ENCODE assay signal across 20 cellular contexts in genomic region chr17:19348806-19349205, GRCh38. TPM values are rescaled to one million over a fixed set of nuclear protein-coding genes. Genes with fewer than 3 reads are reported as not detected.
DNase-seq lines count a peak whose midpoint lies in the region; ATAC-seq, FAIRE-seq and TF ChIP-seq lines count a peak whose summit lies in the region.
"Had no signal": no experiment of that assay in that cellular context is flagged by ENCODE, and none has a peak within 500 bp of the region (broad histone marks: within the 10 kb centered on the region; RNA-seq: fewer than 3 reads in every experiment).

No MANE protein-coding gene starts in this region.

- no peak for TF ChIP-seq RAD21 in IMR-90 (IDR thresholded peaks at IDR 0.05; ENCODE audit: low read length)

- H3K9me3 Mint-ChIP-seq in CD14-positive monocyte = no peaks in the 10 kb centered on the region
- H3K9me3 Mint-ChIP-seq: CD4-positive, CD25-positive, alpha-beta regulatory T cell had no signal

- H3K79me1 ChIP-seq in IMR-90 (ENCODE audit: low read depth in 1 of 2, low read length in 2 of 2) = peaks cover 0 to 4% of the 10 kb centered on the region in 2 experiments; a peak in 1 of 4 replicates

- intact Hi-C loops in CD14-positive monocyte (cut with micrococcal nuclease) (no loop called here), IMR-90 (cut with micrococcal nuclease) (no loop called here), esophagus squamous epithelium (cut with DNase I) (no loop called here), sigmoid colon (cut with DNase I) (no loop called here)

- H3K4me3 ChIP-seq in IMR-90 (ENCODE audit: insufficient read depth, low read depth, low read length) = no peak overlapping the region
- H3K4me3 ChIP-seq in esophagus squamous epithelium = no peak overlapping the region
- no peak overlapping the region for H3K4me3 ChIP-seq in sigmoid colon

- dilution Hi-C loops in IMR-90 (cut with HindIII; ENCODE audit: low sequenced_read_pairs, unreplicated experiment) = no loop called here

- TF ChIP-seq EP300 in sigmoid colon (IDR thresholded peaks at IDR 0.05) = no peak

- no peak overlapping the region for H3K9ac ChIP-seq in IMR-90 (ENCODE audit: low read depth, low read length)
- H3K9ac ChIP-seq: KMS-11 had no signal

- H3K27ac ChIP-seq in IMR-90 (ENCODE audit: insufficient read depth, low read length) = no peak overlapping the region
- peak overlapping the region; percentile 35 to 93 (median 77) for H3K27ac ChIP-seq in esophagus squamous epithelium
- H3K27ac ChIP-seq in sigmoid colon = no peak overlapping the region
- H3K27ac ChIP-seq: KMS-11 had no signal

- H3K18ac ChIP-seq in IMR-90 (ENCODE audit: low read depth, low read length) = no peak overlapping the region

- peaks cover 16% of the 10 kb centered on the region for H3K9me1 ChIP-seq in IMR-90 (ENCODE audit: insufficient read depth, low read length)

- H2BK20ac ChIP-seq in IMR-90 (ENCODE audit: low read depth, low read length) = no peak overlapping the region

- H3K56ac ChIP-seq in IMR-90 (ENCODE audit: extremely low read depth, insufficient read depth, low read length) = no peak overlapping the region

- FAIRE-seq in GM12891 (lab: Jason Lieb, UNC) = no peak
- FAIRE-seq: HepG2 had no signal

- H3K4me1 ChIP-seq in IMR-90 (ENCODE audit: control insufficient read depth, insufficient read depth, low read length) = peaks cover 17% of the 10 kb centered on the region
- H3K4me1 ChIP-seq in esophagus squamous epithelium = peaks cover 28 to 59% (median 30%) of the 10 kb centered on the region in 3 donors
- H3K4me1 ChIP-seq in sigmoid colon = peaks cover 0 to 31% (median 24%) of the 10 kb centered on the region in 4 donors

- no peaks in the 10 kb centered on the region for H3K4me1 Mint-ChIP-seq in CD14-positive monocyte
- H3K4me1 Mint-ChIP-seq: CD4-positive, CD25-positive, alpha-beta regulatory T cell had no signal

- in situ Hi-C loops in IMR-90 (cut with MboI; ENCODE audit: low sequenced_read_pairs) = no loop called here

- H3K4ac ChIP-seq in IMR-90 (ENCODE audit: low read depth, low read length) = no peak overlapping the region

- peak overlapping the region; percentile 43 for H2AK5ac ChIP-seq in IMR-90 (ENCODE audit: low read depth, low read length)

- no peak overlapping the region for H2BK15ac ChIP-seq in IMR-90 (ENCODE audit: low read depth, low read length)

- H3K27me3 Mint-ChIP-seq in CD14-positive monocyte (ENCODE audit: low read depth in 3 of 3) = peaks cover 2 to 22% (median 6%) of the 10 kb centered on the region in 3 donors

- H3K23ac ChIP-seq in IMR-90 (ENCODE audit: low read depth, low read length) = no peak overlapping the region

- H4K8ac ChIP-seq in IMR-90 (ENCODE audit: low read depth in 2 of 2, low read length in 2 of 2) = no peak overlapping the region

- 100% methylated on average over 1 of the region's 9 CpGs; no CpG with 5 or more reads in 1 of the 2 experiments for WGBS in IMR-90 (ENCODE audit: extremely low coverage in 2 of 2, insufficient read length in 1 of 2), 2 experiments
- 87 to 93% methylated on average over 4 to 9 of the region's 9 CpGs for WGBS in esophagus squamous epithelium, 2 donors
- WGBS in sigmoid colon, 2 donors = 90 to 93% methylated on average over 9 of the region's 9 CpGs

- ATAC-seq in IMR-90 (ENCODE audit: low read depth) = no peak
- ATAC-seq in HG03469 (IDR thresholded peaks at IDR 0.05; ENCODE audit: unreplicated experiment) = no peak
- ATAC-seq: HepG2 had no signal

- H3K9me3 ChIP-seq in IMR-90 (ENCODE audit: control insufficient read depth, insufficient read depth, low read length) (no peaks in the 10 kb centered on the region), esophagus squamous epithelium (no peaks in the 10 kb centered on the region), sigmoid colon (no peaks in the 10 kb centered on the region)
- H3K9me3 ChIP-seq: Caco-2 had no signal

- H4K91ac ChIP-seq in IMR-90 (ENCODE audit: insufficient read depth, low read depth, low read length) = no peak overlapping the region

- H4K5ac ChIP-seq in IMR-90 (ENCODE audit: low read depth, low read length) = no peak overlapping the region

- POLR2A ChIA-PET in IMR-90 (lab: Charles Lee; ENCODE audit: unreplicated experiment) = no interaction called here

- no peak overlapping the region for H3K4me3 Mint-ChIP-seq in CD14-positive monocyte
- H3K4me3 Mint-ChIP-seq: CD4-positive, CD25-positive, alpha-beta regulatory T cell had no signal

- peaks cover 5% of the 10 kb centered on the region; the same call in 1 of the 2 replicates for H4K20me1 ChIP-seq in IMR-90 (ENCODE audit: insufficient read depth, low read length)

- BruUV-seq in IMR-90 (replicated peaks; lab: Mats Ljungman, UMichigan) = no TSS peak

- H3K27ac Mint-ChIP-seq in CD14-positive monocyte = no peak overlapping the region
- H3K27ac Mint-ChIP-seq: CD4-positive, CD25-positive, alpha-beta regulatory T cell had no signal

- H3K36me3 ChIP-seq in IMR-90 (ENCODE audit: control insufficient read depth, insufficient read depth, low read length) (no peaks in the 10 kb centered on the region), esophagus squamous epithelium (no peaks in the 10 kb centered on the region), sigmoid colon (no peaks in the 10 kb centered on the region)

- no peak overlapping the region for H2BK5ac ChIP-seq in IMR-90 (ENCODE audit: low read depth, low read length, poor library complexity, severe bottlenecking)

- CTCF ChIA-PET in IMR-90 (lab: Yijun Ruan, JAX) = interaction anchor here (0.7 kb wide), 1 partner anchor 99 kb away, joined by 10 read pairs; no protein-coding TSS in a partner anchor

- DNase-seq in CD14-positive monocyte (ENCODE audit: low spot score) (peak; percentile 10), IMR-90 (no peak), esophagus squamous epithelium (lab: John Stamatoyannopoulos, UW) (no peak), sigmoid colon (peak; percentile 58), T-helper 1 cell (no peak), inferior parietal cortex (ENCODE audit: extremely low spot score) (no peak), GM12891 (ENCODE audit: insufficient read length, low spot score) (no peak)
- DNase-seq: CD4-positive, CD25-positive, alpha-beta regulatory T cell; EL; NCI-H1436 treated with DMSO at 0.1 percent for 48 hours; NCI-H2029 treated with DMSO at 0.1 percent for 48 hours; NCI-H2171 treated with DMSO at 0.1 percent for 48 hours; NCI-H446 treated with DMSO at 0.1 percent for 48 hours; OCI-M1; RPMI8226 had no signal

- TF ChIP-seq POLR2A in IMR-90 (IDR thresholded peaks at IDR 0.05; ENCODE audit: low read depth, low read length) = no peak
- no peak for TF ChIP-seq POLR2A in esophagus squamous epithelium (IDR thresholded peaks at IDR 0.05)
- TF ChIP-seq POLR2A in sigmoid colon (IDR thresholded peaks at IDR 0.05) = no peak
- no peak for TF ChIP-seq POLR2A in GM12891 (IDR thresholded peaks at IDR 0.05; ENCODE audit: low read depth, low read length)

- H2AK9ac ChIP-seq in IMR-90 (replicated peaks; ENCODE audit: low read depth, low read length, poor library complexity) = peak overlapping the region; percentile 61

- H3K14ac ChIP-seq in IMR-90 (replicated peaks; ENCODE audit: low read depth, low read length) = no peak overlapping the region

- H2BK120ac ChIP-seq in IMR-90 (ENCODE audit: low read depth, low read length) = no peak overlapping the region

- TF ChIP-seq CTCF in CD14-positive monocyte (IDR thresholded peaks at IDR 0.05) (no peak), IMR-90 (conservative IDR thresholded peaks at IDR 0.05; ENCODE audit: low read depth, low read length) (no peak), esophagus squamous epithelium (IDR thresholded peaks at IDR 0.05) (no peak), sigmoid colon (IDR thresholded peaks at IDR 0.05) (no peak)

- peak overlapping the region; percentile 14 for H2AFZ ChIP-seq in IMR-90 (replicated peaks; ENCODE audit: low read length, poor library complexity)

- H3K36me3 Mint-ChIP-seq in CD14-positive monocyte = no peaks in the 10 kb centered on the region
- H3K36me3 Mint-ChIP-seq: CD4-positive, CD25-positive, alpha-beta regulatory T cell had no signal

- no peak overlapping the region for H3K4me2 ChIP-seq in IMR-90 (ENCODE audit: low read depth, low read length)
- H3K4me2 ChIP-seq: KMS-11 had no signal

- H3K27me3 ChIP-seq in IMR-90 (ENCODE audit: control insufficient read depth, insufficient read depth, low read length) (no peaks in the 10 kb centered on the region), esophagus squamous epithelium (no peaks in the 10 kb centered on the region), sigmoid colon (no peaks in the 10 kb centered on the region)

TF ChIP-seq in IMR-90, 13 proteins besides CTCF, POLR2A, EP300 and RAD21 (continues in another document):
- no peak for TF ChIP-seq BHLHE40 (IDR thresholded peaks at IDR 0.05; ENCODE audit: low read depth, low read length)

TF ChIP-seq in GM12891, 5 proteins besides CTCF, POLR2A, EP300 and RAD21:
- no peak for TF ChIP-seq POLR2AphosphoS5 (IDR thresholded peaks at IDR 0.05; ENCODE audit: low read depth, low read length)
TF ChIP-seq in GM12891: peak in this region for 0.

RNA-seq across cellular contexts. Expression of gene B9D1, which starts 13.7 kb away (rescaled TPM):
- polyA plus RNA-seq in CD14-positive monocyte (not detected), IMR-90 (2012; rRNA removed) (43.8 and 54.9 TPM in 2 replicates), sigmoid colon (10 to 100 TPM in 1 of 3 donors, 1 to 10 TPM in 2; 6.6 to 12.1 (median 6.9) TPM)
- total RNA-seq in IMR-90 (2012; rRNA removed) (23.3 and 42.5 TPM in 2 replicates), esophagus squamous epithelium (10 to 100 TPM in 3 of 4 donors, 1 to 10 TPM in 1; 9.2 to 24.5 (median 13.0) TPM), sigmoid colon (10 to 100 TPM; 15.2 to 22.4 (median 16.0) TPM)
- polyA plus RNA-seq in IMR-90 (2012; cell fraction: cytosol; rRNA removed) = 53.7 and 71.4 TPM in 2 replicates
- 30.7 and 46.9 TPM in 2 replicates for polyA plus RNA-seq in IMR-90 (2012; cell fraction: nucleus; rRNA removed; ENCODE audit: low replicate concordance)
- polyA plus RNA-seq in GM12891 (2012; ENCODE audit: low read depth, missing spikeins) = 15.3 TPM

RNA-seq across cellular contexts. Expression of gene MAPK7, which starts 29.5 kb away (rescaled TPM):
- polyA plus RNA-seq in CD14-positive monocyte (1 to 10 TPM; 9.3 to 10.0 TPM), IMR-90 (2012; rRNA removed) (20.7 and 25.4 TPM in 2 replicates), sigmoid colon (10 to 100 TPM; 18.3 to 35.9 (median 22.8) TPM)
- total RNA-seq in IMR-90 (2012; rRNA removed) (6.4 and 9.7 TPM in 2 replicates), esophagus squamous epithelium (10 to 100 TPM; 22.6 to 39.7 (median 28.1) TPM), sigmoid colon (10 to 100 TPM; 22.4 to 45.7 (median 29.5) TPM)
- 31.6 and 31.9 TPM in 2 replicates for polyA plus RNA-seq in IMR-90 (2012; cell fraction: cytosol; rRNA removed)
- 48.2 and 94.1 TPM in 2 replicates for polyA plus RNA-seq in IMR-90 (2012; cell fraction: nucleus; rRNA removed; ENCODE audit: low replicate concordance)
- polyA plus RNA-seq in GM12891 (2012; ENCODE audit: low read depth, missing spikeins) = 7.9 TPM

RNA-seq across cellular contexts. Expression of gene MFAP4, which starts 38.2 kb away (rescaled TPM):
- polyA plus RNA-seq in CD14-positive monocyte (under 1 TPM; 0.12 to 0.73 TPM), IMR-90 (2012; rRNA removed) (69.5 and 71.6 TPM in 2 replicates), sigmoid colon (10 to 100 TPM in 2 of 3 donors, 1 to 10 TPM in 1; 9.9 to 52.2 (median 42.0) TPM)
- total RNA-seq in IMR-90 (2012; rRNA removed) (5.0 and 7.0 TPM in 2 replicates), esophagus squamous epithelium (100 to 1,000 TPM in 1 of 4 donors, 10 to 100 TPM in 2, 1 to 10 TPM in 1; 4.3 to 365 (median 21.6) TPM), sigmoid colon (100 to 1,000 TPM; 189 to 324 (median 195) TPM)
- polyA plus RNA-seq in IMR-90 (2012; cell fraction: cytosol; rRNA removed) = 64.0 and 103 TPM in 2 replicates
- 30.2 and 36.0 TPM in 2 replicates for polyA plus RNA-seq in IMR-90 (2012; cell fraction: nucleus; rRNA removed; ENCODE audit: low replicate concordance)
- polyA plus RNA-seq in GM12891 (2012; ENCODE audit: low read depth, missing spikeins) = 0.08 TPM
- total RNA-seq: Caco-2; CD4-positive, CD25-positive, alpha-beta regulatory T cell; HepG2; M059J had no signal
- polyA plus RNA-seq: CD4-positive, CD25-positive, alpha-beta regulatory T cell had no signal

Comparison
In these comparisons a context has a peak if more than half of its experiments do, and no peak if none do; other contexts are left out.
1. DNase-seq: peak in CD14-positive monocyte (single experiment) and sigmoid colon (single experiment); none in IMR-90 (single experiment), esophagus squamous epithelium (single experiment), T-helper 1 cell (0 of 5), inferior parietal cortex (single experiment) and GM12891 (single experiment).
2. H3K27ac ChIP-seq: peak in esophagus squamous epithelium (4 of 4); none in IMR-90 (single experiment) and sigmoid colon (0 of 4).